ENCODE assay signal across 8 cellular contexts in the genomic region with DNA sequence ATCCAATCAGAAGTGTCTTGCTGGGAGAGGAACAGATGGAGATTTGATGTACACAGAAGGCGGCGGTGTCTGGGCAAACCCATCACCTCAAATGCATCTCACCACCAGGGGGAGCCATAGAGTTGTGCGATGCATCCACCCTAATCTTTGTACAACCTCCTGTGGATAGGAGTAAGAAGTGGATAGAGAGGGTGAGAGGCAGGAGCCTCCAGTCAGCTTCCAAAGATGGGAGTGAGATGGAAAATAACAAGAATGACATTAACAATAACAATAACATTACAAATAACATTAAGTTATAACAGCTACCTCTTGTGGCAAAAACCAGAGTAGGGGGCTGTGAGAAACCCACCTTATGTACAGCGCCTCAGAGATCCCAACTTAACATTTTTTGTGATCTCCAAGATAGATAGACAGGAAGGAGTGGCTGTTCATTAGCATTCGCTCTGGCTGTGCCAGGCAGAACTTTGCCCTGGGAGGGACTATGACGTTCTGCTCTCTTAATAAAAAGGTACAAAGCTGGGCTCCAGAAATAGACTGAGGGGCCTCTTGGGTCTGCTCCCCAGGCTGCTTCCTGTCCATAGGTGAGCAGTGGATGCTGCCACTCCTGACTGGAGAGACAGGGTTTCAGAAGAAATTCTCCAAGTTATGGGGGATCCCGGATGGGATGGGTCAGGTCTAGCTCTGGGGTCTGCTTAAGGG. TPM values are rescaled to one million over a fixed set of nuclear protein-coding genes. Genes with fewer than 3 reads are reported as not detected.
DNase-seq lines count a peak whose midpoint lies in the region; ATAC-seq, FAIRE-seq and TF ChIP-seq lines count a peak whose summit lies in the region.

No MANE protein-coding gene starts in this region.

- H3K27ac Mint-ChIP-seq in activated CD8-positive, alpha-beta memory T cell treated with anti-CD3 and anti-CD28 coated beads, Interleukin-2, amount 10 ng/mL, durations not matched to agents 7 days and 5 days: no peak overlapping the region
- H3K27ac Mint-ChIP-seq in naive B cell: peak overlapping the region in 1 of 6 donors; percentile 74

- H3K27me3 ChIP-seq in BE2C (no peaks in the 10 kb centered on the region; the same call in 1 of the 2 replicates), NT2/D1 (ENCODE audit: insufficient read depth, insufficient read length) (peaks cover 2% of the 10 kb centered on the region), endothelial cell of umbilical vein (ENCODE audit: control insufficient read depth in 2 of 2, insufficient read depth in 2 of 2, low read length in 2 of 2) (no peaks in the 10 kb centered on the region)

- H3K4me1 Mint-ChIP-seq in activated CD8-positive, alpha-beta memory T cell treated with anti-CD3 and anti-CD28 coated beads, Interleukin-2, amount 10 ng/mL, durations not matched to agents 7 days and 5 days: peaks cover 12% of the 10 kb centered on the region
- H3K4me1 Mint-ChIP-seq in naive B cell: peaks cover 5 to 8% (median 8%) of the 10 kb centered on the region in 3 donors

- H3K9me3 Mint-ChIP-seq in activated CD8-positive, alpha-beta memory T cell treated with anti-CD3 and anti-CD28 coated beads, Interleukin-2, amount 10 ng/mL, durations not matched to agents 7 days and 5 days (ENCODE audit: low read depth): peaks cover 2% of the 10 kb centered on the region
- peaks cover 0 to 4% (median 0%) of the 10 kb centered on the region in 7 donors for H3K9me3 Mint-ChIP-seq in naive B cell

- TF ChIP-seq CTCF in BE2C (IDR thresholded peaks at IDR 0.05; ENCODE audit: low read depth, low read length): peak; percentile 81
- TF ChIP-seq CTCF in HEK293 (tag by site-specific recombination; IDR thresholded peaks at IDR 0.05): peak; percentile 71
- TF ChIP-seq CTCF in endothelial cell of umbilical vein (IDR thresholded peaks at IDR 0.05; ENCODE audit: extremely low read depth in 1 of 2, insufficient read depth in 1 of 2, low read depth in 1 of 2, low read length in 2 of 2): peak; percentile 73 to 83

- TF ChIP-seq POLR2A in endothelial cell of umbilical vein (IDR thresholded peaks at IDR 0.05; ENCODE audit: low read depth, low read length): no peak

- no peaks in the 10 kb centered on the region for H4K20me1 ChIP-seq in endothelial cell of umbilical vein (replicated peaks; ENCODE audit: control insufficient read depth, extremely low read depth, insufficient read depth, low read length)

- POLR2A ChIA-PET in HEK293 (lab: Yijun Ruan, JAX) (no interaction called here), endothelial cell of umbilical vein (lab: Charles Lee) (no interaction called here)

- H3K27ac ChIP-seq in HEK293 (ENCODE audit: extremely low read depth, low read depth, low read length): no peak overlapping the region
- H3K27ac ChIP-seq in endothelial cell of umbilical vein (ENCODE audit: insufficient read depth, low read depth, low read length): no peak overlapping the region

- H3K9me3 ChIP-seq in BE2C (no peaks in the 10 kb centered on the region), HEK293 (ENCODE audit: control insufficient read depth, insufficient read depth, low read depth, low read length) (no peaks in the 10 kb centered on the region), NT2/D1 (ENCODE audit: insufficient read depth, low read length) (no peaks in the 10 kb centered on the region), endothelial cell of umbilical vein (replicated peaks; ENCODE audit: control insufficient read depth, insufficient read depth, low read length) (no peaks in the 10 kb centered on the region)

- H3K4me2 ChIP-seq in endothelial cell of umbilical vein (ENCODE audit: insufficient read depth, low read length): no peak overlapping the region

- intact Hi-C loops in endothelial cell of umbilical vein (cut with micrococcal nuclease): loop anchor here (1.0 to 2.0 kb wide), 5 partner anchors 42 to 306 kb away; no protein-coding TSS in a partner anchor

- H3K79me2 ChIP-seq in endothelial cell of umbilical vein (ENCODE audit: control insufficient read depth, insufficient read depth, low read length): no peaks in the 10 kb centered on the region

- no TSS peak for BruUV-seq in endothelial cell of umbilical vein (replicated peaks; lab: Mats Ljungman, UMichigan)

- FAIRE-seq in endothelial cell of umbilical vein (lab: Jason Lieb, UNC): peak; percentile 72

- no peaks in the 10 kb centered on the region for H3K36me3 Mint-ChIP-seq in activated CD8-positive, alpha-beta memory T cell treated with anti-CD3 and anti-CD28 coated beads, Interleukin-2, amount 10 ng/mL, durations not matched to agents 7 days and 5 days
- H3K36me3 Mint-ChIP-seq in naive B cell: no peaks in the 10 kb centered on the region

- ATAC-seq in activated CD8-positive, alpha-beta memory T cell treated with anti-CD3 and anti-CD28 coated beads, Interleukin-2, amount 10 ng/mL, durations not matched to agents 7 days and 5 days: peak; percentile 79
- ATAC-seq in naive B cell (ENCODE audit: low read depth in 2 of 2) (peak; percentile 73 to 83), HG03460 (IDR thresholded peaks at IDR 0.05; ENCODE audit: unreplicated experiment) (no peak)

- H3K27me3 Mint-ChIP-seq in activated CD8-positive, alpha-beta memory T cell treated with anti-CD3 and anti-CD28 coated beads, Interleukin-2, amount 10 ng/mL, durations not matched to agents 7 days and 5 days: peaks cover 20% of the 10 kb centered on the region
- peaks cover 14 to 39% (median 28%) of the 10 kb centered on the region in 3 donors for H3K27me3 Mint-ChIP-seq in naive B cell

- peak; percentile 85 for DNase-seq in BE2C
- DNase-seq in NT2/D1 (ENCODE audit: low read depth, low spot score): peak; percentile 35
- DNase-seq in activated CD8-positive, alpha-beta memory T cell treated with anti-CD3 and anti-CD28 coated beads, Interleukin-2, amount 10 ng/mL, durations not matched to agents 7 days and 5 days: peak; percentile 87
- peak; percentile 61 for DNase-seq in endothelial cell of umbilical vein (ENCODE audit: low read depth, low spot score)
- peak; percentile 72 for DNase-seq in naive B cell
- DNase-seq in stimulated activated CD8-positive, alpha-beta memory T cell treated with anti-CD3 and anti-CD28 coated beads, Interleukin-7, amount 100 ng/mL, for 24 hours (ENCODE audit: low read depth): peak; percentile 84

- no peaks in the 10 kb centered on the region for H3K36me3 ChIP-seq in BE2C
- H3K36me3 ChIP-seq in HEK293 (ENCODE audit: control insufficient read depth in 2 of 2, insufficient read depth in 1 of 2, low read length in 2 of 2): no peaks in the 10 kb centered on the region
- H3K36me3 ChIP-seq in NT2/D1 (ENCODE audit: insufficient read depth, insufficient read length, low read length): no peaks in the 10 kb centered on the region
- H3K36me3 ChIP-seq in endothelial cell of umbilical vein (ENCODE audit: control insufficient read depth in 2 of 2, extremely low read depth in 1 of 2, insufficient read depth in 2 of 2, low read length in 2 of 2): no peaks in the 10 kb centered on the region

- CTCF ChIA-PET in HEK293 (lab: Yijun Ruan, JAX): interaction anchor here (0.6 to 4.7 kb wide), 44 partner anchors 8 to 344 kb away, joined by 3 to 104 read pairs (median 3); partner anchors contain the start of genes HAS1 and NKG7
- CTCF ChIA-PET in activated CD8-positive, alpha-beta memory T cell treated with anti-CD3 and anti-CD28 coated beads, Interleukin-2, amount 10 ng/mL, durations not matched to agents 7 days and 5 days (lab: Charles Lee): interaction anchor here (0.7 to 6.1 kb wide), 34 partner anchors 8 to 314 kb away, joined by 3 to 66 read pairs (median 4); partner anchors contain the start of gene SIGLEC6
- CTCF ChIA-PET in endothelial cell of umbilical vein (lab: Charles Lee): interaction anchor here (0.6 to 10.3 kb wide), 21 partner anchors 9 to 307 kb away, joined by 3 to 414 read pairs (median 4); no protein-coding TSS in a partner anchor

- H3K9ac ChIP-seq in NT2/D1 (ENCODE audit: insufficient read length, low read depth): no peak overlapping the region
- no peak overlapping the region for H3K9ac ChIP-seq in endothelial cell of umbilical vein (replicated peaks; ENCODE audit: extremely low read depth, insufficient read depth, low read length)

- H3K4me3 ChIP-seq in BE2C (ENCODE audit: low read depth, low read length) (no peak overlapping the region), HEK293 (ENCODE audit: low read depth, low read length) (no peak overlapping the region), NT2/D1 (ENCODE audit: insufficient read length, low read depth) (no peak overlapping the region), endothelial cell of umbilical vein (replicated peaks in 1 of 3; ENCODE audit: insufficient read depth in 1 of 3, low read depth in 1 of 3, low read length in 3 of 3) (no peak overlapping the region)

- dilution Hi-C loops in endothelial cell of umbilical vein (cut with MboI; ENCODE audit: extremely low pct_ligation_motif_present, low sequenced_read_pairs): no loop called here

- H3K4me1 ChIP-seq in BE2C: no peaks in the 10 kb centered on the region
- no peaks in the 10 kb centered on the region for H3K4me1 ChIP-seq in HEK293 (ENCODE audit: control insufficient read depth, insufficient read depth, low read length)
- H3K4me1 ChIP-seq in NT2/D1 (ENCODE audit: insufficient read depth, insufficient read length): no peaks in the 10 kb centered on the region
- peaks cover 4% of the 10 kb centered on the region for H3K4me1 ChIP-seq in endothelial cell of umbilical vein (ENCODE audit: control insufficient read depth, extremely low read depth, insufficient read depth, low read length)

- no peak overlapping the region for H2AFZ ChIP-seq in endothelial cell of umbilical vein (ENCODE audit: low read depth, low read length)

- H3K9me1 ChIP-seq in endothelial cell of umbilical vein (replicated peaks; ENCODE audit: control insufficient read depth, extremely low read depth, insufficient read depth, low read length): no peaks in the 10 kb centered on the region

- no peak overlapping the region for H3K4me3 Mint-ChIP-seq in activated CD8-positive, alpha-beta memory T cell treated with anti-CD3 and anti-CD28 coated beads, Interleukin-2, amount 10 ng/mL, durations not matched to agents 7 days and 5 days
- no peak overlapping the region for H3K4me3 Mint-ChIP-seq in naive B cell

RNA-seq across cellular contexts. Expression of gene CEACAM18, which starts 5.2 kb away (rescaled TPM):
- not detected for polyA plus RNA-seq in BE2C (2012; ENCODE audit: insufficient read depth, insufficient read length, low read depth)
- total RNA-seq in activated CD8-positive, alpha-beta memory T cell treated with anti-CD3 and anti-CD28 coated beads, Interleukin-2, amount 10 ng/mL, durations not matched to agents 7 days and 5 days: not detected
- total RNA-seq in endothelial cell of umbilical vein: not detected in 2 replicates
- polyA plus RNA-seq in endothelial cell of umbilical vein: not detected in 2 replicates
- polyA plus RNA-seq in endothelial cell of umbilical vein (2011; cell fraction: cytosol; rRNA removed): not detected in 2 replicates
- not detected in 2 replicates for polyA plus RNA-seq in endothelial cell of umbilical vein (2011; cell fraction: nucleus; rRNA removed)
- not detected in 2 replicates for polyA plus RNA-seq in endothelial cell of umbilical vein (2012)
- not detected in 2 replicates for polyA minus RNA-seq in endothelial cell of umbilical vein
- polyA minus RNA-seq in endothelial cell of umbilical vein (2011; cell fraction: cytosol; rRNA and poly(A)+ RNA removed): not detected
- not detected in 2 replicates for polyA minus RNA-seq in endothelial cell of umbilical vein (2011; cell fraction: nucleus; rRNA and poly(A)+ RNA removed)
- not detected for polyA plus RNA-seq in naive B cell (ENCODE audit: low read depth in 6 of 6)

RNA-seq across cellular contexts. Expression of gene SIGLEC8, which starts 14.9 kb away (rescaled TPM):
- not detected for polyA plus RNA-seq in BE2C (2012; ENCODE audit: insufficient read depth, insufficient read length, low read depth)
- total RNA-seq in activated CD8-positive, alpha-beta memory T cell treated with anti-CD3 and anti-CD28 coated beads, Interleukin-2, amount 10 ng/mL, durations not matched to agents 7 days and 5 days: not detected
- total RNA-seq in endothelial cell of umbilical vein: not detected in 2 replicates
- not detected in 2 replicates for polyA plus RNA-seq in endothelial cell of umbilical vein
- polyA plus RNA-seq in endothelial cell of umbilical vein (2011; cell fraction: cytosol; rRNA removed): not detected in 2 replicates
- not detected in 2 replicates for polyA plus RNA-seq in endothelial cell of umbilical vein (2011; cell fraction: nucleus; rRNA removed)
- polyA plus RNA-seq in endothelial cell of umbilical vein (2012): not detected in 2 replicates
- polyA minus RNA-seq in endothelial cell of umbilical vein: not detected in 2 replicates
- polyA minus RNA-seq in endothelial cell of umbilical vein (2011; cell fraction: cytosol; rRNA and poly(A)+ RNA removed): not detected
- not detected in 2 replicates for polyA minus RNA-seq in endothelial cell of umbilical vein (2011; cell fraction: nucleus; rRNA and poly(A)+ RNA removed)
- polyA plus RNA-seq in naive B cell (ENCODE audit: low read depth in 6 of 6): not detected

RNA-seq across cellular contexts. Expression of gene SIGLEC12, which starts 28.4 kb away (rescaled TPM):
- not detected for polyA plus RNA-seq in BE2C (2012; ENCODE audit: insufficient read depth, insufficient read length, low read depth)
- 1 to 10 TPM in 1 of 2 experiments, under 1 TPM in 1; 0.98 to 3.9 TPM for total RNA-seq in activated CD8-positive, alpha-beta memory T cell treated with anti-CD3 and anti-CD28 coated beads, Interleukin-2, amount 10 ng/mL, durations not matched to agents 7 days and 5 days
- total RNA-seq in endothelial cell of umbilical vein: not detected in 2 replicates
- not detected in 2 replicates for polyA plus RNA-seq in endothelial cell of umbilical vein
- not detected in 2 replicates for polyA plus RNA-seq in endothelial cell of umbilical vein (2011; cell fraction: cytosol; rRNA removed)
- not detected in 2 replicates for polyA plus RNA-seq in endothelial cell of umbilical vein (2011; cell fraction: nucleus; rRNA removed)
- not detected in 2 replicates for polyA plus RNA-seq in endothelial cell of umbilical vein (2012)
- not detected in 2 replicates for polyA minus RNA-seq in endothelial cell of umbilical vein
- not detected for polyA minus RNA-seq in endothelial cell of umbilical vein (2011; cell fraction: cytosol; rRNA and poly(A)+ RNA removed)
- polyA minus RNA-seq in endothelial cell of umbilical vein (2011; cell fraction: nucleus; rRNA and poly(A)+ RNA removed): not detected in 2 replicates
- under 1 TPM in 1 of 6 donors, not detected in 5; 0.28 TPM for polyA plus RNA-seq in naive B cell (ENCODE audit: low read depth in 6 of 6)

RNA-seq across cellular contexts. Expression of gene SIGLEC10, which starts 55.7 kb away (rescaled TPM):
- 0.28 TPM for polyA plus RNA-seq in BE2C (2012; ENCODE audit: insufficient read depth, insufficient read length, low read depth)
- total RNA-seq in activated CD8-positive, alpha-beta memory T cell treated with anti-CD3 and anti-CD28 coated beads, Interleukin-2, amount 10 ng/mL, durations not matched to agents 7 days and 5 days: 1 to 10 TPM; 1.4 to 2.1 TPM
- total RNA-seq in endothelial cell of umbilical vein: not detected in 2 replicates
- polyA plus RNA-seq in endothelial cell of umbilical vein: not detected in 2 replicates
- polyA plus RNA-seq in endothelial cell of umbilical vein (2011; cell fraction: cytosol; rRNA removed): not detected in 2 replicates
- polyA plus RNA-seq in endothelial cell of umbilical vein (2011; cell fraction: nucleus; rRNA removed): not detected in 2 replicates
- not detected in 2 replicates for polyA plus RNA-seq in endothelial cell of umbilical vein (2012)
- 0.11 TPM in 1 of 2 replicates, not detected in the other for polyA minus RNA-seq in endothelial cell of umbilical vein
- not detected for polyA minus RNA-seq in endothelial cell of umbilical vein (2011; cell fraction: cytosol; rRNA and poly(A)+ RNA removed)
- not detected in 2 replicates for polyA minus RNA-seq in endothelial cell of umbilical vein (2011; cell fraction: nucleus; rRNA and poly(A)+ RNA removed)
- polyA plus RNA-seq in naive B cell (ENCODE audit: low read depth in 6 of 6): 10 to 100 TPM; 43.9 to 75.2 (median 55.8) TPM

RNA-seq across cellular contexts. Expression of gene SIGLEC6, which starts 58.3 kb away (rescaled TPM):
- not detected for polyA plus RNA-seq in BE2C (2012; ENCODE audit: insufficient read depth, insufficient read length, low read depth)
- not detected for total RNA-seq in activated CD8-positive, alpha-beta memory T cell treated with anti-CD3 and anti-CD28 coated beads, Interleukin-2, amount 10 ng/mL, durations not matched to agents 7 days and 5 days
- total RNA-seq in endothelial cell of umbilical vein: not detected in 2 replicates
- not detected in 2 replicates for polyA plus RNA-seq in endothelial cell of umbilical vein
- not detected in 2 replicates for polyA plus RNA-seq in endothelial cell of umbilical vein (2011; cell fraction: cytosol; rRNA removed)
- not detected in 2 replicates for polyA plus RNA-seq in endothelial cell of umbilical vein (2011; cell fraction: nucleus; rRNA removed)
- polyA plus RNA-seq in endothelial cell of umbilical vein (2012): not detected in 2 replicates
- polyA minus RNA-seq in endothelial cell of umbilical vein: not detected in 2 replicates
- not detected for polyA minus RNA-seq in endothelial cell of umbilical vein (2011; cell fraction: cytosol; rRNA and poly(A)+ RNA removed)
- not detected in 2 replicates for polyA minus RNA-seq in endothelial cell of umbilical vein (2011; cell fraction: nucleus; rRNA and poly(A)+ RNA removed)
- polyA plus RNA-seq in naive B cell (ENCODE audit: low read depth in 6 of 6): 1 to 10 TPM in 3 of 6 donors, under 1 TPM in 2, not detected in 1; 0.72 to 1.9 (median 1.2) TPM

Comparison
In these comparisons a context has a peak if more than half of its experiments do, and no peak if none do; other contexts are left out.
1. DNase-seq: peak in every context shown above with its lines; median percentile 87 in activated CD8-positive, alpha-beta memory T cell treated with anti-CD3 and anti-CD28 coated beads, Interleukin-2, amount 10 ng/mL, durations not matched to agents 7 days and 5 days; 85 in BE2C; 84 in stimulated activated CD8-positive, alpha-beta memory T cell treated with anti-CD3 and anti-CD28 coated beads, Interleukin-7, amount 100 ng/mL, for 24 hours; 72 in naive B cell; 61 in endothelial cell of umbilical vein; 35 in NT2/D1.